Comparison of ENCODE assay signal across 26 cellular contexts in genomic region chr7:155310425-155311114, GRCh38. TPM values are rescaled to one million over a fixed set of nuclear protein-coding genes. Genes with fewer than 3 reads are reported as not detected.
DNase-seq lines count a peak whose midpoint lies in the region; ATAC-seq, FAIRE-seq and TF ChIP-seq lines count a peak whose summit lies in the region.
"Had no signal": no experiment of that assay in that cellular context is flagged by ENCODE, and none has a peak within 500 bp of the region (broad histone marks: within the 10 kb centered on the region; RNA-seq: fewer than 3 reads in every experiment).

No MANE protein-coding gene starts in this region.

- no peak overlapping the region for H4K91ac ChIP-seq in neuronal stem cell (ENCODE audit: low read depth, low read length, poor library complexity)

- no peak overlapping the region for H2BK5ac ChIP-seq in neuronal stem cell (ENCODE audit: low read length)

- H3K4me3 ChIP-seq in body of pancreas (no peak overlapping the region), neuronal stem cell (ENCODE audit: low read length in 2 of 2) (no peak overlapping the region), heart right ventricle (no peak overlapping the region)
- H3K4me3 ChIP-seq: breast epithelium, ovary, uterus had no signal

- TF ChIP-seq CTCF in body of pancreas (IDR thresholded peaks at IDR 0.05) (no peak), heart right ventricle (IDR thresholded peaks at IDR 0.05) (no peak)

- H3K18ac ChIP-seq in neuronal stem cell (ENCODE audit: low read length), result no peak overlapping the region

- no peak overlapping the region for H4K8ac ChIP-seq in neuronal stem cell (ENCODE audit: low read depth, low read length)

- H3K4ac ChIP-seq in neuronal stem cell (ENCODE audit: low read length), result no peak overlapping the region

- peaks cover 34% of the 10 kb centered on the region for H3K4me1 ChIP-seq in body of pancreas
- H3K4me1 ChIP-seq in neuronal stem cell (ENCODE audit: control insufficient read depth in 2 of 2, insufficient read depth in 1 of 2, low read depth in 1 of 2, low read length in 2 of 2), result no peaks in the 10 kb centered on the region
- peaks cover 0 to 2% (median 0%) of the 10 kb centered on the region in 9 donors for H3K4me1 ChIP-seq in heart right ventricle
- H3K4me1 ChIP-seq: BE2C, breast epithelium, uterus had no signal

- H2BK15ac ChIP-seq in neuronal stem cell (ENCODE audit: low read length), result no peak overlapping the region

- no peak overlapping the region for H2BK120ac ChIP-seq in neuronal stem cell (ENCODE audit: low read depth, low read length)

- ATAC-seq in body of pancreas (no peak), heart right ventricle (no peak)
- ATAC-seq: activated CD4-positive, CD25-positive, alpha-beta regulatory T cell treated with anti-CD3 and anti-CD28 coated beads, Interleukin-2, amount 50 U/mL, for 24 hours; PC-3; stimulated activated naive CD8-positive, alpha-beta T cell treated with anti-CD3 and anti-CD28 coated beads, Interleukin-15, Interleukin-2, amounts not matched to agents 100 U/mL and 50 U/mL, for 24 hours had no signal

- H3K27me3 ChIP-seq in body of pancreas, result no peaks in the 10 kb centered on the region
- H3K27me3 ChIP-seq in neuronal stem cell (ENCODE audit: control insufficient read depth in 3 of 3, insufficient read depth in 3 of 3, low read depth in 1 of 3, low read length in 3 of 3), result no peaks in the 10 kb centered on the region
- H3K27me3 ChIP-seq in heart right ventricle, result no peaks in the 10 kb centered on the region
- H3K27me3 ChIP-seq: BE2C, breast epithelium, ovary, uterus had no signal

- no peak overlapping the region for H3K14ac ChIP-seq in neuronal stem cell (ENCODE audit: low read length)

- peak; percentile 34; the same call in 1 of the 2 replicates for TF ChIP-seq POLR2A in GM12892 (IDR thresholded peaks at IDR 0.05; ENCODE audit: low read depth, low read length)
- no peak for TF ChIP-seq POLR2A in body of pancreas (IDR thresholded peaks at IDR 0.05)

- H3K79me1 ChIP-seq in neuronal stem cell (ENCODE audit: low read depth, low read length), result peaks cover 5% of the 10 kb centered on the region

- 65 to 68% methylated on average over 12 to 13 of the region's 13 CpGs for WGBS in body of pancreas, 2 donors
- no CpG with 5 or more reads among the region's 13 CpGs for WGBS in neuronal stem cell (ENCODE audit: extremely low coverage in 2 of 2, insufficient read length in 2 of 2, insufficient replicate concordance in 1 of 2), 2 donors
- WGBS in heart right ventricle, 2 donors, result 92 to 94% methylated on average over 13 of the region's 13 CpGs

- H3K27ac ChIP-seq in body of pancreas (peak overlapping the region; percentile 18 to 51 (median 46)), neuronal stem cell (replicated peaks; ENCODE audit: low read length) (no peak overlapping the region), heart right ventricle (no peak overlapping the region)
- H3K27ac ChIP-seq: breast epithelium, ovary, uterus had no signal

- no peak overlapping the region for H2BK12ac ChIP-seq in neuronal stem cell (ENCODE audit: low read length)

- no peak overlapping the region for H2AK5ac ChIP-seq in neuronal stem cell (ENCODE audit: low read depth, low read length)

- H3K36me3 ChIP-seq in body of pancreas (replicated peaks in 1 of 2; ENCODE audit: insufficient read depth in 1 of 2, low read depth in 2 of 2), result peaks cover 5 to 6% of the 10 kb centered on the region in 2 donors
- H3K36me3 ChIP-seq in neuronal stem cell (replicated peaks in 1 of 2; ENCODE audit: control insufficient read depth in 2 of 2, insufficient read depth in 2 of 2, low read length in 2 of 2), result peaks cover 26 to 55% of the 10 kb centered on the region in 2 donors
- peaks cover 0 to 57% (median 12%) of the 10 kb centered on the region in 9 donors for H3K36me3 ChIP-seq in heart right ventricle
- H3K36me3 ChIP-seq: breast epithelium, ovary, uterus had no signal

- H3K23ac ChIP-seq in neuronal stem cell (ENCODE audit: low read depth, low read length, poor library complexity), result no peak overlapping the region

- peak overlapping the region; percentile 52 for H3K9ac ChIP-seq in neuronal stem cell (ENCODE audit: low read depth, low read length, poor library complexity)
- H3K9ac ChIP-seq: SK-N-SH had no signal

- DNase-seq in GM12892 (ENCODE audit: insufficient read length) (no peak), M059J (ENCODE audit: low read depth) (peak; percentile 36), body of pancreas (no peak), neuronal stem cell (ENCODE audit: low spot score) (no peak), NCI-H2081 treated with DMSO at 0.1 percent for 48 hours (lab: John Stamatoyannopoulos, UW) (no peak), heart right ventricle (no peak), hepatic stellate cell (ENCODE audit: low spot score) (no peak)
- DNase-seq: activated CD4-positive, alpha-beta memory T cell treated with anti-CD3 and anti-CD28 coated beads for 36 hours; BE2C; CD8-positive, alpha-beta memory T cell; effector CD4-positive, alpha-beta T cell; GOT3; HFFc6; mesenchymal stem cell; NCI-H1105; NCI-H2029; NCI-H524 treated with DMSO at 0.1 percent for 48 hours; NK-92 treated with Interleukin-12 subunit alpha and Interleukin-12 subunit beta, amount 100 ng/mL, for 24 hours; ovary; PC-3; SK-N-SH; stimulated activated naive CD8-positive, alpha-beta T cell treated with anti-CD3 and anti-CD28 coated beads, Interleukin-15, Interleukin-2, amounts not matched to agents 100 U/mL and 50 U/mL, for 24 hours; uterus had no signal

- H3K9me3 ChIP-seq in body of pancreas (no peaks in the 10 kb centered on the region), neuronal stem cell (replicated peaks in 1 of 2; ENCODE audit: control insufficient read depth in 2 of 2, insufficient read depth in 1 of 2, low read depth in 1 of 2, low read length in 2 of 2) (no peaks in the 10 kb centered on the region), heart right ventricle (no peaks in the 10 kb centered on the region)
- H3K9me3 ChIP-seq: BE2C, breast epithelium, ovary, SK-N-SH, uterus had no signal

- intact Hi-C loops in body of pancreas (cut with DNase I) (no loop called here), heart right ventricle (cut with DNase I) (no loop called here)

- no peak overlapping the region for H3K4me2 ChIP-seq in neuronal stem cell (ENCODE audit: insufficient read depth, low read length, poor library complexity, severe bottlenecking)
- H3K4me2 ChIP-seq: SK-N-SH had no signal

- FAIRE-seq in GM12892 (lab: Jason Lieb, UNC), result peak; percentile 5
- FAIRE-seq: TTC549 had no signal

- H2AFZ ChIP-seq in neuronal stem cell (ENCODE audit: low read length), result no peak overlapping the region

RNA-seq across cellular contexts. Expression of gene INSIG1, which starts 12.9 kb away (rescaled TPM):
- 72.0 TPM for polyA plus RNA-seq in GM12892 (2012; ENCODE audit: missing spikeins)
- 440 and 573 TPM in 2 replicates for total RNA-seq in M059J (2014; rRNA removed; shearing (Covaris generic))
- 10 to 100 TPM; 47.0 to 79.8 TPM for total RNA-seq in body of pancreas
- 183 TPM for polyA plus RNA-seq in neuronal stem cell (2013, experiment 1 of 2)
- polyA plus RNA-seq in neuronal stem cell (2013, experiment 2 of 2), result 199 TPM
- 10 to 100 TPM in 7 of 10 donors, 1 to 10 TPM in 3; 5.9 to 16.3 (median 12.1) TPM for total RNA-seq in heart right ventricle
- 10 to 100 TPM in 1 of 2 donors, 1 to 10 TPM in 1; 6.7 to 13.1 TPM for polyA plus RNA-seq in heart right ventricle

Comparison
In these comparisons a context has a peak if more than half of its experiments do, and no peak if none do; other contexts are left out.
1. H3K27ac ChIP-seq: peak in body of pancreas (4 of 4); none in neuronal stem cell (single experiment) and heart right ventricle (0 of 10).